ENCODE assay signal across 1 cellular context in genomic region chr20:25579081-25579770, GRCh38.
A peak's percentile ranks its signal among the peaks of the same experiment; 100 is the strongest.
TF ChIP-seq lines count a peak whose summit lies in the region.

No MANE protein-coding gene starts in this region.

TF ChIP-seq in HepG2, 621 proteins besides CTCF, POLR2A, EP300 and RAD21 (continued from another document):
- TF ChIP-seq CEBPZ (IDR thresholded peaks at IDR 0.05; ENCODE audit: low read length) (no peak), ZSCAN29 (CRISPR knock-in tag; conservative IDR thresholded peaks at IDR 0.05) (0 out of 2 replicates have a peak, but pooled peaks have one; percentile 52), HMGXB4 (CRISPR knock-in tag; IDR thresholded peaks at IDR 0.05; ENCODE audit: borderline replicate concordance in 1 of 2, low read depth in 1 of 2) (0 out of 4 replicates have a peak, but pooled peaks of 1 of the 2 experiments have one; percentile 38), U2AF2 (IDR thresholded peaks at IDR 0.05; ENCODE audit: low read depth, low read length) (no peak), ZSCAN9 (CRISPR knock-in tag; IDR thresholded peaks at IDR 0.05; ENCODE audit: borderline replicate concordance) (no peak), NR2C2 (CRISPR knock-in tag; IDR thresholded peaks at IDR 0.05; ENCODE audit: borderline replicate concordance) (peak; percentile 59), SSRP1 (CRISPR knock-in tag; IDR thresholded peaks at IDR 0.05) (no peak), ZNF747 (CRISPR knock-in tag; IDR thresholded peaks at IDR 0.05; ENCODE audit: borderline replicate concordance) (no peak), MIER3 (CRISPR knock-in tag; IDR thresholded peaks at IDR 0.05; ENCODE audit: borderline replicate concordance) (peak; percentile 69; the same call in 1 of the 2 replicates)
- TF ChIP-seq, protein P1, sequence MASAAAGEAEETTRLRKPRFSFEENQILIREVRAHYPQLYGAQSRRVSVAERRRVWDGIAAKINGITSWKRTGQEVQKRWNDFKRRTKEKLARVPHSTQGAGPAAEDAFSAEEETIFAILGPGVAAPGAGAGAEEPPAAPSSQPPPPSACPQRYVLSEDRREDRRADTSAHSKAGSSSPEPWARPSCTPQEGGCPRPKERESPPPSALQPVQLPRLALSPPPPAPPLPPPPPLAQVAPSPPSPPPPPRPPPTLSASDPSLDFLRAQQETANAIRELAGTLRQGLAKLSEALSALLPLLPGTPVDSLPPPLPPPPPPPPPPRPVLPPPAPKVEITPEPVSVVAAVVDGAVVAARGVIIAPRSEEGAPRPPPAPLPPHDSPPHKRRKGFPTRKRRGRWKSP (CRISPR knock-in tag; IDR thresholded peaks at IDR 0.05): no peak
- TF ChIP-seq, protein P2, sequence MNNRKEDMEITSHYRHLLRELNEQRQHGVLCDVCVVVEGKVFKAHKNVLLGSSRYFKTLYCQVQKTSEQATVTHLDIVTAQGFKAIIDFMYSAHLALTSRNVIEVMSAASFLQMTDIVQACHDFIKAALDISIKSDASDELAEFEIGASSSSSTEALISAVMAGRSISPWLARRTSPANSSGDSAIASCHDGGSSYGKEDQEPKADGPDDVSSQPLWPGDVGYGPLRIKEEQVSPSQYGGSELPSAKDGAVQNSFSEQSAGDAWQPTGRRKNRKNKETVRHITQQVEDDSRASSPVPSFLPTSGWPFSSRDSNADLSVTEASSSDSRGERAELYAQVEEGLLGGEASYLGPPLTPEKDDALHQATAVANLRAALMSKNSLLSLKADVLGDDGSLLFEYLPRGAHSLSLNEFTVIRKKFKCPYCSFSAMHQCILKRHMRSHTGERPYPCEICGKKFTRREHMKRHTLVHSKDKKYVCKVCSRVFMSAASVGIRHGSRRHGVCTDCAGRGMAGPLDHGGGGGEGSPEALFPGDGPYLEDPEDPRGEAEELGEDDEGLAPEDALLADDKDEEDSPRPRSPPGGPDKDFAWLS (CRISPR knock-in tag; IDR thresholded peaks at IDR 0.05; ENCODE audit: borderline replicate concordance): 0 out of 2 replicates have a peak, but pooled peaks have one; percentile 69
- TF ChIP-seq, protein P3, sequence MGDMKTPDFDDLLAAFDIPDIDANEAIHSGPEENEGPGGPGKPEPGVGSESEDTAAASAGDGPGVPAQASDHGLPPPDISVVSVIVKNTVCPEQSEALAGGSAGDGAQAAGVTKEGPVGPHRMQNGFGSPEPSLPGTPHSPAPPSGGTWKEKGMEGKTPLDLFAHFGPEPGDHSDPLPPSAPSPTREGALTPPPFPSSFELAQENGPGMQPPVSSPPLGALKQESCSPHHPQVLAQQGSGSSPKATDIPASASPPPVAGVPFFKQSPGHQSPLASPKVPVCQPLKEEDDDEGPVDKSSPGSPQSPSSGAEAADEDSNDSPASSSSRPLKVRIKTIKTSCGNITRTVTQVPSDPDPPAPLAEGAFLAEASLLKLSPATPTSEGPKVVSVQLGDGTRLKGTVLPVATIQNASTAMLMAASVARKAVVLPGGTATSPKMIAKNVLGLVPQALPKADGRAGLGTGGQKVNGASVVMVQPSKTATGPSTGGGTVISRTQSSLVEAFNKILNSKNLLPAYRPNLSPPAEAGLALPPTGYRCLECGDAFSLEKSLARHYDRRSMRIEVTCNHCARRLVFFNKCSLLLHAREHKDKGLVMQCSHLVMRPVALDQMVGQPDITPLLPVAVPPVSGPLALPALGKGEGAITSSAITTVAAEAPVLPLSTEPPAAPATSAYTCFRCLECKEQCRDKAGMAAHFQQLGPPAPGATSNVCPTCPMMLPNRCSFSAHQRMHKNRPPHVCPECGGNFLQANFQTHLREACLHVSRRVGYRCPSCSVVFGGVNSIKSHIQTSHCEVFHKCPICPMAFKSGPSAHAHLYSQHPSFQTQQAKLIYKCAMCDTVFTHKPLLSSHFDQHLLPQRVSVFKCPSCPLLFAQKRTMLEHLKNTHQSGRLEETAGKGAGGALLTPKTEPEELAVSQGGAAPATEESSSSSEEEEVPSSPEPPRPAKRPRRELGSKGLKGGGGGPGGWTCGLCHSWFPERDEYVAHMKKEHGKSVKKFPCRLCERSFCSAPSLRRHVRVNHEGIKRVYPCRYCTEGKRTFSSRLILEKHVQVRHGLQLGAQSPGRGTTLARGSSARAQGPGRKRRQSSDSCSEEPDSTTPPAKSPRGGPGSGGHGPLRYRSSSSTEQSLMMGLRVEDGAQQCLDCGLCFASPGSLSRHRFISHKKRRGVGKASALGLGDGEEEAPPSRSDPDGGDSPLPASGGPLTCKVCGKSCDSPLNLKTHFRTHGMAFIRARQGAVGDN (CRISPR knock-in tag; IDR thresholded peaks at IDR 0.05): peak; percentile 67
